In genomic region chr4:59044316-59044715, GRCh38 we compare ENCODE assay signal across 20 cellular contexts.
DNase-seq lines count a peak whose midpoint lies in the region; ATAC-seq and TF ChIP-seq lines count a peak whose summit lies in the region.
"Had no signal": no experiment of that assay in that cellular context is flagged by ENCODE, and none has a peak within 500 bp of the region (broad histone marks: within the 10 kb centered on the region; RNA-seq: fewer than 3 reads in every experiment).

No MANE protein-coding gene starts in this region.

- WGBS in hepatocyte (ENCODE audit: low lambda C conversion rate, missing lambda C conversion rate): 63% methylated on average over 4 of the region's 4 CpGs

- no peaks in the 10 kb centered on the region for H3K4me1 ChIP-seq in hepatocyte (ENCODE audit: insufficient read depth)
- H3K4me1 ChIP-seq: Caco-2 had no signal

- TF ChIP-seq CTCF in hepatocyte (IDR thresholded peaks at IDR 0.05; ENCODE audit: poor library complexity): no peak

- no peaks in the 10 kb centered on the region for H3K27me3 ChIP-seq in hepatocyte
- H3K27me3 ChIP-seq: MG63 had no signal

- no peak overlapping the region for H3K27ac ChIP-seq in hepatocyte

- H3K79me2 ChIP-seq in hepatocyte: no peaks in the 10 kb centered on the region

- H3K4me3 ChIP-seq in hepatocyte: no peak overlapping the region
- H3K4me3 ChIP-seq: HAP-1, MG63 had no signal

- H3K36me3 ChIP-seq in hepatocyte (replicated peaks; ENCODE audit: insufficient read depth, low read depth): no peaks in the 10 kb centered on the region
- H3K36me3 ChIP-seq: HAP-1, MG63 had no signal

- peaks cover 4% of the 10 kb centered on the region for H3K9me2 ChIP-seq in hepatocyte (replicated peaks; ENCODE audit: insufficient read depth)

- no peak for ATAC-seq in activated CD4-positive, CD25-positive, alpha-beta regulatory T cell treated with anti-CD3 and anti-CD28 coated beads, Interleukin-2, amount 50 U/mL, for 24 hours
- no peak for ATAC-seq in GM21423 (IDR thresholded peaks at IDR 0.05; ENCODE audit: unreplicated experiment)
- ATAC-seq: T-cell had no signal

- H2AFZ ChIP-seq in hepatocyte: peak overlapping the region; percentile 27

- no peaks in the 10 kb centered on the region for H3K9me3 ChIP-seq in hepatocyte (ENCODE audit: low read depth)
- H3K9me3 ChIP-seq: Caco-2, HAP-1, MG63 had no signal

- H3K4me2 ChIP-seq in hepatocyte: peak overlapping the region; percentile 63

- no peaks in the 10 kb centered on the region for H4K20me1 ChIP-seq in hepatocyte (ENCODE audit: insufficient read depth, poor library complexity, severe bottlenecking)

- DNase-seq in ELR (ENCODE audit: low read depth) (peak; percentile 25), NCI-H82 (lab: John Stamatoyannopoulos, UW) (peak; percentile 84), hepatocyte (ENCODE audit: low spot score) (no peak), KG1 (lab: John Stamatoyannopoulos, UW) (no peak), RPMI8226 (no peak)
- DNase-seq: Caco-2; CD4-positive, CD25-positive, alpha-beta regulatory T cell; DMS153; GDM1; MG63; NCI-H1048; NCI-H1417 treated with DMSO at 0.1 percent for 48 hours; NCI-H187; NCI-H446; NCI-H69; SIG-M5; T-cell had no signal

Comparison
In these comparisons a context has a peak if more than half of its experiments do, and no peak if none do; other contexts are left out.
1. DNase-seq: peak in ELR (single experiment) and NCI-H82 (single experiment); none in hepatocyte (single experiment), KG1 (single experiment) and RPMI8226 (single experiment).